Comparison of ENCODE assay signal across 13 cellular contexts in the genomic region with DNA sequence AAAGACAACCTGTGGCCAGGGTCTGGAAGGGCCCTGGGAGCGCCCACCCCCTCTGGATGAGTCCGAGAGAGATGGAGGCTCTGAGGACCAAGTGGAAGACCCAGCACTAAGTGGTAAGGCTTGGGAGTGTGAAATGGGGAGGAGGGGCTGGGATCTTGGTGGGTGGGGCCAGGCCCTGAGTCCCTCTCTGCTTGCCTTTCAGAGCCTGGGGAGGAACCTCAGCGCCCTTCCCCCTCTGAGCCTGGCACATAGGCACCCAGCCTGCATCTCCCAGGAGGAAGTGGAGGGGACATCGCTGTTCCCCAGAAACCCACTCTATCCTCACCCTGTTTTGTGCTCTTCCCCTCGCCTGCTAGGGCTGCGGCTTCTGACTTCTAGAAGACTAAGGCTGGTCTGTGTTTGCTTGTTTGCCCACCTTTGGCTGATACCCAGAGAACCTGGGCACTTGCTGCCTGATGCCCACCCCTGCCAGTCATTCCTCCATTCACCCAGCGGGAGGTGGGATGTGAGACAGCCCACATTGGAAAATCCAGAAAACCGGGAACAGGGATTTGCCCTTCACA. TPM values are rescaled to one million over a fixed set of nuclear protein-coding genes. Genes with fewer than 3 reads are reported as not detected.
A peak's percentile ranks its signal among the peaks of the same experiment; 100 is the strongest.
DNase-seq lines count a peak whose midpoint lies in the region; ATAC-seq, FAIRE-seq and TF ChIP-seq lines count a peak whose summit lies in the region.
"Had no signal": no experiment of that assay in that cellular context is flagged by ENCODE, and none has a peak within 500 bp of the region (broad histone marks: within the 10 kb centered on the region; RNA-seq: fewer than 3 reads in every experiment).

No MANE protein-coding gene starts in this region.

- H3K4me3 ChIP-seq in CD4-positive, CD25-positive, alpha-beta regulatory T cell (ENCODE audit: low read depth, low read length) = no peak overlapping the region

- DNase-seq in CD4-positive, CD25-positive, alpha-beta regulatory T cell = no peak
- DNase-seq in HTR-8/SVneo (ENCODE audit: insufficient read length, low spot score) (no peak), neural crest cell (ENCODE audit: low read depth, low spot score) (no peak), NCI-H1930 (lab: John Stamatoyannopoulos, UW) (no peak), medulla oblongata (ENCODE audit: extremely low spot score) (no peak), H54 (ENCODE audit: insufficient read length, low spot score) (no peak)
- no peak for DNase-seq in activated naive CD8-positive, alpha-beta T cell treated with anti-CD3 and anti-CD28 coated beads, Interleukin-2, amount 10 ng/mL, durations not matched to agents 7 days and 5 days
- DNase-seq: heart right ventricle, NCI-H345 had no signal

- H3K4me1 Mint-ChIP-seq in CD4-positive, CD25-positive, alpha-beta regulatory T cell = peaks cover 11 to 53% (median 30%) of the 10 kb centered on the region in 4 donors
- H3K4me1 Mint-ChIP-seq in activated naive CD8-positive, alpha-beta T cell treated with anti-CD3 and anti-CD28 coated beads, Interleukin-2, amount 10 ng/mL, durations not matched to agents 7 days and 5 days = peaks cover 46% of the 10 kb centered on the region
- peaks cover 43% of the 10 kb centered on the region for H3K4me1 Mint-ChIP-seq in neural crest cell

- peaks cover 57% of the 10 kb centered on the region for H3K4me1 ChIP-seq in CD4-positive, CD25-positive, alpha-beta regulatory T cell (ENCODE audit: control insufficient read depth, insufficient read depth, low read length, poor library complexity, severe bottlenecking)

- POLR2A ChIA-PET in activated naive CD8-positive, alpha-beta T cell treated with anti-CD3 and anti-CD28 coated beads, Interleukin-2, amount 10 ng/mL, durations not matched to agents 7 days and 5 days (lab: Charles Lee) = no interaction called here

- no peaks in the 10 kb centered on the region for H3K27me3 ChIP-seq in CD4-positive, CD25-positive, alpha-beta regulatory T cell (ENCODE audit: control insufficient read depth, insufficient read depth, low read length)

- no peak for TF ChIP-seq POLR2A in H54 (IDR thresholded peaks at IDR 0.05; ENCODE audit: low read depth, low read length)

- peak overlapping the region; percentile 60 to 90 (median 83) for H3K27ac Mint-ChIP-seq in CD4-positive, CD25-positive, alpha-beta regulatory T cell
- H3K27ac Mint-ChIP-seq in activated naive CD8-positive, alpha-beta T cell treated with anti-CD3 and anti-CD28 coated beads, Interleukin-2, amount 10 ng/mL, durations not matched to agents 7 days and 5 days = peak overlapping the region; percentile 81
- no peak overlapping the region for H3K27ac Mint-ChIP-seq in neural crest cell (ENCODE audit: unreplicated experiment)

- peaks cover 1% of the 10 kb centered on the region for H3K36me3 ChIP-seq in CD4-positive, CD25-positive, alpha-beta regulatory T cell (ENCODE audit: control insufficient read depth, insufficient read depth, low read length)
- H3K36me3 ChIP-seq: heart right ventricle had no signal

- peaks cover 17% of the 10 kb centered on the region for H3K27me3 Mint-ChIP-seq in CD4-positive, CD25-positive, alpha-beta regulatory T cell
- H3K27me3 Mint-ChIP-seq in activated naive CD8-positive, alpha-beta T cell treated with anti-CD3 and anti-CD28 coated beads, Interleukin-2, amount 10 ng/mL, durations not matched to agents 7 days and 5 days = peaks cover 5% of the 10 kb centered on the region
- H3K27me3 Mint-ChIP-seq in neural crest cell (ENCODE audit: low read depth) = peaks cover 32% of the 10 kb centered on the region

- FAIRE-seq in HTR-8/SVneo (lab: Jason Lieb, UNC) (peak; percentile 13), H54 (lab: Jason Lieb, UNC) (no peak)
- FAIRE-seq: endometrium had no signal

- TF ChIP-seq CTCF in neural crest cell (conservative IDR thresholded peaks at IDR 0.05) = no peak

- H3K9me3 ChIP-seq in CD4-positive, CD25-positive, alpha-beta regulatory T cell (ENCODE audit: control insufficient read depth in 2 of 2, low read length in 2 of 2) = no peaks in the 10 kb centered on the region
- H3K9me3 ChIP-seq: heart right ventricle had no signal

- peaks cover 0 to 1% (median 0%) of the 10 kb centered on the region in 7 donors for H3K9me3 Mint-ChIP-seq in CD4-positive, CD25-positive, alpha-beta regulatory T cell
- H3K9me3 Mint-ChIP-seq in activated naive CD8-positive, alpha-beta T cell treated with anti-CD3 and anti-CD28 coated beads, Interleukin-2, amount 10 ng/mL, durations not matched to agents 7 days and 5 days = no peaks in the 10 kb centered on the region
- H3K9me3 Mint-ChIP-seq in neural crest cell = no peaks in the 10 kb centered on the region

- peak overlapping the region; percentile 92 to 96 (median 94) for H3K4me3 Mint-ChIP-seq in CD4-positive, CD25-positive, alpha-beta regulatory T cell
- peak overlapping the region; percentile 44 for H3K4me3 Mint-ChIP-seq in activated naive CD8-positive, alpha-beta T cell treated with anti-CD3 and anti-CD28 coated beads, Interleukin-2, amount 10 ng/mL, durations not matched to agents 7 days and 5 days
- H3K4me3 Mint-ChIP-seq in neural crest cell = peak overlapping the region; percentile 94

- H3K36me3 Mint-ChIP-seq in CD4-positive, CD25-positive, alpha-beta regulatory T cell = no peaks in the 10 kb centered on the region
- peaks cover 2% of the 10 kb centered on the region for H3K36me3 Mint-ChIP-seq in activated naive CD8-positive, alpha-beta T cell treated with anti-CD3 and anti-CD28 coated beads, Interleukin-2, amount 10 ng/mL, durations not matched to agents 7 days and 5 days
- no peaks in the 10 kb centered on the region for H3K36me3 Mint-ChIP-seq in neural crest cell (ENCODE audit: low read depth)

- H3K27ac ChIP-seq in CD4-positive, CD25-positive, alpha-beta regulatory T cell (ENCODE audit: insufficient read depth, low read length, poor library complexity, severe bottlenecking) = no peak overlapping the region

- ATAC-seq in CD4-positive, CD25-positive, alpha-beta regulatory T cell (ENCODE audit: low read depth in 2 of 2) = no peak
- ATAC-seq in activated naive CD8-positive, alpha-beta T cell treated with anti-CD3 and anti-CD28 coated beads, Interleukin-2, amount 10 ng/mL, durations not matched to agents 7 days and 5 days (ENCODE audit: low read depth) = no peak
- no peak for ATAC-seq in HG03095 (IDR thresholded peaks at IDR 0.05; ENCODE audit: unreplicated experiment)

RNA-seq across cellular contexts. Expression of gene STARD3, which starts 1.2 kb away (rescaled TPM):
- 95.9 TPM for total RNA-seq in CD4-positive, CD25-positive, alpha-beta regulatory T cell
- polyA plus RNA-seq in CD4-positive, CD25-positive, alpha-beta regulatory T cell = 10 to 100 TPM; 45.4 to 48.6 (median 46.5) TPM
- 10 to 100 TPM; 96.3 to 96.5 TPM for total RNA-seq in activated naive CD8-positive, alpha-beta T cell treated with anti-CD3 and anti-CD28 coated beads, Interleukin-2, amount 10 ng/mL, durations not matched to agents 7 days and 5 days
- total RNA-seq in neural crest cell = 60.6 and 64.8 TPM in 2 replicates

RNA-seq across cellular contexts. Expression of gene PPP1R1B, which starts 8.9 kb away (rescaled TPM):
- not detected for total RNA-seq in CD4-positive, CD25-positive, alpha-beta regulatory T cell
- polyA plus RNA-seq in CD4-positive, CD25-positive, alpha-beta regulatory T cell = not detected
- not detected for total RNA-seq in activated naive CD8-positive, alpha-beta T cell treated with anti-CD3 and anti-CD28 coated beads, Interleukin-2, amount 10 ng/mL, durations not matched to agents 7 days and 5 days
- not detected in 2 replicates for total RNA-seq in neural crest cell
- total RNA-seq: M059J had no signal

RNA-seq across cellular contexts. Expression of gene NEUROD2, which starts 28.0 kb away (rescaled TPM):
- total RNA-seq in CD4-positive, CD25-positive, alpha-beta regulatory T cell = not detected
- not detected for polyA plus RNA-seq in CD4-positive, CD25-positive, alpha-beta regulatory T cell
- not detected for total RNA-seq in activated naive CD8-positive, alpha-beta T cell treated with anti-CD3 and anti-CD28 coated beads, Interleukin-2, amount 10 ng/mL, durations not matched to agents 7 days and 5 days
- total RNA-seq in neural crest cell = not detected in 2 replicates
- total RNA-seq: Calu3, heart right ventricle, M059J had no signal
- polyA plus RNA-seq: heart right ventricle had no signal

RNA-seq across cellular contexts. Expression of gene TCAP, which starts 29.5 kb away (rescaled TPM):
- 3.4 TPM for total RNA-seq in CD4-positive, CD25-positive, alpha-beta regulatory T cell
- under 1 TPM in 1 of 4 donors, not detected in 3; 0.07 TPM for polyA plus RNA-seq in CD4-positive, CD25-positive, alpha-beta regulatory T cell
- 1 to 10 TPM; 2.7 to 3.2 TPM for total RNA-seq in activated naive CD8-positive, alpha-beta T cell treated with anti-CD3 and anti-CD28 coated beads, Interleukin-2, amount 10 ng/mL, durations not matched to agents 7 days and 5 days
- 1.9 and 2.8 TPM in 2 replicates for total RNA-seq in neural crest cell
- total RNA-seq: M059J had no signal

RNA-seq across cellular contexts. Expression of gene PNMT, which starts 32.6 kb away (rescaled TPM):
- 1.2 TPM for total RNA-seq in CD4-positive, CD25-positive, alpha-beta regulatory T cell
- not detected for polyA plus RNA-seq in CD4-positive, CD25-positive, alpha-beta regulatory T cell
- total RNA-seq in activated naive CD8-positive, alpha-beta T cell treated with anti-CD3 and anti-CD28 coated beads, Interleukin-2, amount 10 ng/mL, durations not matched to agents 7 days and 5 days = not detected
- 0.84 and 0.86 TPM in 2 replicates for total RNA-seq in neural crest cell
- total RNA-seq: M059J had no signal

Comparison
In these comparisons a context has a peak if more than half of its experiments do, and no peak if none do; other contexts are left out.
1. H3K4me3 Mint-ChIP-seq: peak in every context shown above with its lines; median percentile 94 in CD4-positive, CD25-positive, alpha-beta regulatory T cell; 94 in neural crest cell; 44 in activated naive CD8-positive, alpha-beta T cell treated with anti-CD3 and anti-CD28 coated beads, Interleukin-2, amount 10 ng/mL, durations not matched to agents 7 days and 5 days.